ENCODE assay signal across 11 cellular contexts in the genomic region with DNA sequence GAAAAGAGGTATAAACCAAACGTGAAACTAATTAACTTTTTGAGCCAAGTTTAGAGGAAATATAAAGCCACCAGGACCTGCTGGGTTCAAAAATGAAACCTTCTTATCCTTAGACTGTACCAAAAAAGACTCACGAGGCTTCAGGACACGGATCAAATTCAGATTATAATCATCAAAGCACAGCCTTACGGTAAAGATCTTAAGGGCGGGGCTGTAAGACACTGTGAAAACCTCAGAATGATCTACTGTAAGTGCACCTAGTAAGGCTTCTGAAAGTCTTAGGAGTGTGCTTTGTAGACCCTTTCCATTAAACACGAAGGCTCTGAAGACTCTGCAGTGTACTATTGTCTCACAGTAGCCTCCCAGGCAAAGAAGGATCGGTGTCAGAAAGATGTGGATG.
"Had no signal": no experiment of that assay in that cellular context is flagged by ENCODE, and none has a peak within 500 bp of the region (broad histone marks: within the 10 kb centered on the region; RNA-seq: fewer than 3 reads in every experiment).

No MANE protein-coding gene starts in this region.

- H3K27ac ChIP-seq: heart right ventricle, ovary, suprapubic skin, upper lobe of right lung had no signal

- H3K36me3 ChIP-seq: ovary had no signal

- H3K4me3 Mint-ChIP-seq: activated B cell treated with CpG ODN at 0.5 μM for 24 hours had no signal

- ATAC-seq: heart right ventricle; left ventricle myocardium superior; stimulated activated naive CD8-positive, alpha-beta T cell treated with anti-CD3 and anti-CD28 coated beads, Interleukin-15, Interleukin-2, amounts not matched to agents 100 U/mL and 50 U/mL, for 24 hours; upper lobe of right lung had no signal

- H3K9me3 Mint-ChIP-seq: activated B cell treated with CpG ODN at 0.5 μM for 24 hours had no signal

- H3K27me3 Mint-ChIP-seq: activated B cell treated with CpG ODN at 0.5 μM for 24 hours had no signal

- H3K27me3 ChIP-seq: heart right ventricle, ovary, suprapubic skin, upper lobe of right lung had no signal

- H3K4me1 ChIP-seq: heart right ventricle, suprapubic skin, upper lobe of right lung had no signal

- H3K4me3 ChIP-seq: heart right ventricle, ovary, suprapubic skin, upper lobe of right lung had no signal

- H3K9me3 ChIP-seq: heart right ventricle, ovary, suprapubic skin, upper lobe of right lung had no signal

- H3K27ac Mint-ChIP-seq: activated B cell treated with CpG ODN at 0.5 μM for 24 hours had no signal

- DNase-seq: activated B cell treated with CpG ODN at 0.5 μM for 24 hours; cortex of kidney; effector CD8-positive, alpha-beta T cell; heart right ventricle; left ventricle myocardium superior; mesenchymal stem cell; ovary; stimulated activated CD4-positive, alpha-beta T cell treated with anti-CD3 and anti-CD28 coated beads, Interleukin-12 subunit alpha, Interleukin-12 subunit beta, amount 100 ng/mL, for 4 hours; stimulated activated naive CD8-positive, alpha-beta T cell treated with anti-CD3 and anti-CD28 coated beads, Interleukin-15, Interleukin-2, amounts not matched to agents 100 U/mL and 50 U/mL, for 24 hours; upper lobe of right lung had no signal
